In genomic region chr7:52107355-52107754, GRCh38 we compare ENCODE assay signal across 33 cellular contexts.
"Had no signal": no experiment of that assay in that cellular context is flagged by ENCODE, and none has a peak within 500 bp of the region (broad histone marks: within the 10 kb centered on the region; RNA-seq: fewer than 3 reads in every experiment).

No MANE protein-coding gene starts in this region.

- H3K36me3 Mint-ChIP-seq: activated naive CD4-positive, alpha-beta T cell treated with anti-CD3 and anti-CD28 coated beads, Interleukin-2, amount 10 ng/mL, durations not matched to agents 7 days and 5 days; activated naive CD8-positive, alpha-beta T cell treated with anti-CD3 and anti-CD28 coated beads, Interleukin-2, amount 10 ng/mL, durations not matched to agents 7 days and 5 days; brain had no signal

- H3K36me3 ChIP-seq: ascending aorta, breast epithelium, cardiac muscle cell, colonic mucosa, gastrocnemius medialis, heart left ventricle, WERI-Rb-1 had no signal

- H3K4me1 ChIP-seq: ascending aorta, breast epithelium, colonic mucosa, foreskin keratinocyte, gastrocnemius medialis, heart left ventricle had no signal

- H3K27me3 Mint-ChIP-seq: activated CD4-positive, alpha-beta memory T cell treated with anti-CD3 and anti-CD28 coated beads, Interleukin-2, amount 10 ng/mL, durations not matched to agents 7 days and 5 days; activated CD4-positive, alpha-beta T cell treated with anti-CD3 and anti-CD28 coated beads, Interleukin-2, amount 10 ng/mL, durations not matched to agents 7 days and 5 days; activated naive CD4-positive, alpha-beta T cell treated with anti-CD3 and anti-CD28 coated beads, Interleukin-2, amount 10 ng/mL, durations not matched to agents 7 days and 5 days; activated naive CD8-positive, alpha-beta T cell treated with anti-CD3 and anti-CD28 coated beads, Interleukin-2, amount 10 ng/mL, durations not matched to agents 7 days and 5 days; activated T-cell treated with anti-CD3 and anti-CD28 coated beads, Interleukin-2, amount 50 U/mL, for 24 hours; brain; T-helper 17 cell had no signal

- H3K27ac ChIP-seq: ascending aorta, breast epithelium, cardiac muscle cell, colonic mucosa, foreskin keratinocyte, gastrocnemius medialis, heart left ventricle, WERI-Rb-1 had no signal

- H3K4me3 Mint-ChIP-seq: activated CD4-positive, alpha-beta memory T cell treated with anti-CD3 and anti-CD28 coated beads, Interleukin-2, amount 10 ng/mL, durations not matched to agents 7 days and 5 days; activated CD4-positive, alpha-beta T cell treated with anti-CD3 and anti-CD28 coated beads, Interleukin-2, amount 10 ng/mL, durations not matched to agents 7 days and 5 days; activated naive CD4-positive, alpha-beta T cell treated with anti-CD3 and anti-CD28 coated beads, Interleukin-2, amount 10 ng/mL, durations not matched to agents 7 days and 5 days; activated naive CD8-positive, alpha-beta T cell treated with anti-CD3 and anti-CD28 coated beads, Interleukin-2, amount 10 ng/mL, durations not matched to agents 7 days and 5 days; activated T-cell treated with anti-CD3 and anti-CD28 coated beads, Interleukin-2, amount 50 U/mL, for 24 hours; activated T-cell treated with anti-CD3 and anti-CD28 coated beads, Interleukin-2, amount 50 U/mL, for 72 hours; brain; T-helper 17 cell; T-helper 2 cell treated with Interferon-gamma antibody and Interleukin-4, amounts not matched to agents 5 μg/mL and 100 μg/mL, for 36 hours had no signal

- H3K27me3 ChIP-seq: ascending aorta, breast epithelium, cardiac muscle cell, colonic mucosa, foreskin keratinocyte, gastrocnemius medialis, heart left ventricle had no signal

- H3K9me3 ChIP-seq: ascending aorta, colonic mucosa, gastrocnemius medialis had no signal

- ATAC-seq: activated naive CD4-positive, alpha-beta T cell treated with anti-CD3 and anti-CD28 coated beads, Interleukin-2, amount 50 U/mL, for 72 hours; activated T-cell treated with anti-CD3 and anti-CD28 coated beads, Interleukin-2, amount 50 U/mL, for 72 hours; esophagus mucosa; foreskin keratinocyte; gastrocnemius medialis; heart left ventricle; T-helper 17 cell had no signal

- DNase-seq: activated CD4-positive, alpha-beta memory T cell treated with anti-CD3 and anti-CD28 coated beads, Interleukin-2, amount 10 ng/mL, durations not matched to agents 7 days and 5 days; activated CD4-positive, alpha-beta T cell treated with anti-CD3 and anti-CD28 coated beads for 4 hours; activated CD4-positive, alpha-beta T cell treated with anti-CD3 and anti-CD28 coated beads, Interleukin-2, amount 10 ng/mL, durations not matched to agents 7 days and 5 days; activated CD4-positive, alpha-beta T cell treated with anti-CD3 and anti-CD28 coated beads, Interleukin-2, amount 50 U/mL, for 4 hours; activated CD4-positive, CD25-positive, alpha-beta regulatory T cell; activated CD4-positive, CD25-positive, alpha-beta regulatory T cell treated with anti-CD3 and anti-CD28 coated beads, Interleukin-2, amount 50 U/mL, for 72 hours; activated CD8-positive, alpha-beta memory T cell treated with anti-CD3 and anti-CD28 coated beads, Interleukin-2, amount 50 U/mL, for 48 hours; activated gamma-delta T cell; activated naive CD4-positive, alpha-beta T cell; activated naive CD4-positive, alpha-beta T cell treated with anti-CD3 and anti-CD28 coated beads, Interleukin-2, amount 10 ng/mL, durations not matched to agents 7 days and 5 days; activated naive CD8-positive, alpha-beta T cell treated with anti-CD3 and anti-CD28 coated beads, Interleukin-2, amount 10 ng/mL, durations not matched to agents 7 days and 5 days; activated T-cell treated with anti-CD3 and anti-CD28 coated beads for 4 hours; activated T-cell treated with anti-CD3 and anti-CD28 coated beads, Interleukin-2, amount 50 U/mL, for 24 hours; activated T-cell treated with anti-CD3 and anti-CD28 coated beads, Interleukin-2, amount 50 U/mL, for 72 hours; central memory CD4-positive, alpha-beta T cell; cerebellar nuclear complex; colonic mucosa; effector CD8-positive, alpha-beta T cell; foreskin keratinocyte; gastrocnemius medialis; glutamatergic neuron; heart left ventricle; T-helper 1 cell; T-helper 17 cell; T1000; WERI-Rb-1 had no signal

- H3K27ac Mint-ChIP-seq: activated CD4-positive, alpha-beta memory T cell treated with anti-CD3 and anti-CD28 coated beads, Interleukin-2, amount 10 ng/mL, durations not matched to agents 7 days and 5 days; activated CD4-positive, alpha-beta T cell treated with anti-CD3 and anti-CD28 coated beads, Interleukin-2, amount 10 ng/mL, durations not matched to agents 7 days and 5 days; activated naive CD4-positive, alpha-beta T cell treated with anti-CD3 and anti-CD28 coated beads, Interleukin-2, amount 10 ng/mL, durations not matched to agents 7 days and 5 days; activated naive CD4-positive, alpha-beta T cell treated with anti-CD3 and anti-CD28 coated beads, Interleukin-2, amount 50 U/mL, for 72 hours; activated naive CD8-positive, alpha-beta T cell treated with anti-CD3 and anti-CD28 coated beads, Interleukin-2, amount 10 ng/mL, durations not matched to agents 7 days and 5 days; activated T-cell treated with anti-CD3 and anti-CD28 coated beads, Interleukin-2, amount 50 U/mL, for 24 hours; activated T-cell treated with anti-CD3 and anti-CD28 coated beads, Interleukin-2, amount 50 U/mL, for 72 hours; brain; T-helper 17 cell; T-helper 2 cell treated with Interferon-gamma antibody and Interleukin-4, amounts not matched to agents 5 μg/mL and 100 μg/mL, for 36 hours had no signal

- H3K4me3 ChIP-seq: ascending aorta, breast epithelium, cardiac muscle cell, colonic mucosa, gastrocnemius medialis, heart left ventricle had no signal

- H3K4me1 Mint-ChIP-seq: activated CD4-positive, alpha-beta memory T cell treated with anti-CD3 and anti-CD28 coated beads, Interleukin-2, amount 10 ng/mL, durations not matched to agents 7 days and 5 days; activated CD4-positive, alpha-beta T cell treated with anti-CD3 and anti-CD28 coated beads, Interleukin-2, amount 10 ng/mL, durations not matched to agents 7 days and 5 days; activated naive CD4-positive, alpha-beta T cell treated with anti-CD3 and anti-CD28 coated beads, Interleukin-2, amount 10 ng/mL, durations not matched to agents 7 days and 5 days; activated naive CD8-positive, alpha-beta T cell treated with anti-CD3 and anti-CD28 coated beads, Interleukin-2, amount 10 ng/mL, durations not matched to agents 7 days and 5 days; brain; T-helper 17 cell had no signal
